Comparison of ENCODE assay signal across 19 cellular contexts in genomic region chr4:99845179-99845578, GRCh38. TPM values are rescaled to one million over a fixed set of nuclear protein-coding genes. Genes with fewer than 3 reads are reported as not detected.
DNase-seq lines count a peak whose midpoint lies in the region; FAIRE-seq and TF ChIP-seq lines count a peak whose summit lies in the region.
"Had no signal": no experiment of that assay in that cellular context is flagged by ENCODE, and none has a peak within 500 bp of the region (broad histone marks: within the 10 kb centered on the region; RNA-seq: fewer than 3 reads in every experiment).

No MANE protein-coding gene starts in this region.

- no peak overlapping the region for H3K9ac ChIP-seq in neuronal stem cell (ENCODE audit: low read depth, low read length, poor library complexity)
- H3K9ac ChIP-seq: BLaER1 treated with 17β-estradiol and CSF1 and Interleukin-3, amounts not matched to agents 10 nM and 100 nM had no signal

- no peak overlapping the region for H2AK5ac ChIP-seq in neuronal stem cell (ENCODE audit: low read depth, low read length)

- H3K4me1 Mint-ChIP-seq in activated CD4-positive, alpha-beta T cell treated with anti-CD3 and anti-CD28 coated beads, Interleukin-2, amount 10 ng/mL, durations not matched to agents 24 days and 14 days = peaks cover 65% of the 10 kb centered on the region
- peaks cover 78% of the 10 kb centered on the region for H3K4me1 Mint-ChIP-seq in activated T-helper 1 cell treated with anti-CD3 and anti-CD28 coated beads, Interleukin-12 subunit alpha, Interleukin-12 subunit beta, Interleukin-2, Interleukin-4 antibody, amounts not matched to agents 30 ng/mL and 10 ng/mL and 1 ng/mL, durations not matched to agents 14 hours and 24 hours and 36 hours (ENCODE audit: low read depth)

- no peak for TF ChIP-seq CTCF in ascending aorta (IDR thresholded peaks at IDR 0.05)

- no peak overlapping the region for H2BK15ac ChIP-seq in neuronal stem cell (ENCODE audit: low read length)

- no peak overlapping the region for H2BK5ac ChIP-seq in neuronal stem cell (ENCODE audit: low read length)

- H3K79me1 ChIP-seq in neuronal stem cell (ENCODE audit: low read depth, low read length) = no peaks in the 10 kb centered on the region

- H3K4me3 ChIP-seq in neuronal stem cell (ENCODE audit: low read length in 2 of 2) = no peak overlapping the region
- no peak overlapping the region for H3K4me3 ChIP-seq in ascending aorta
- H3K4me3 ChIP-seq: A549; BLaER1 treated with 17β-estradiol and CSF1 and Interleukin-3, amounts not matched to agents 10 nM and 100 nM; tibial artery had no signal

- H3K18ac ChIP-seq in neuronal stem cell (ENCODE audit: low read length) = no peak overlapping the region

- peaks cover 2 to 10% of the 10 kb centered on the region in 2 donors for H3K4me1 ChIP-seq in neuronal stem cell (ENCODE audit: control insufficient read depth in 2 of 2, insufficient read depth in 1 of 2, low read depth in 1 of 2, low read length in 2 of 2)
- H3K4me1 ChIP-seq in ascending aorta = peaks cover 0 to 3% of the 10 kb centered on the region in 2 donors
- H3K4me1 ChIP-seq: A549 had no signal

- H3K27me3 ChIP-seq in neuronal stem cell (ENCODE audit: control insufficient read depth in 3 of 3, insufficient read depth in 3 of 3, low read depth in 1 of 3, low read length in 3 of 3) (no peaks in the 10 kb centered on the region), ascending aorta (no peaks in the 10 kb centered on the region)
- H3K27me3 ChIP-seq: BLaER1 treated with 17β-estradiol and CSF1 and Interleukin-3, amounts not matched to agents 10 nM and 100 nM; brain microvascular endothelial cell; tibial artery had no signal

- H3K9me3 ChIP-seq in neuronal stem cell (replicated peaks in 1 of 2; ENCODE audit: control insufficient read depth in 2 of 2, insufficient read depth in 1 of 2, low read depth in 1 of 2, low read length in 2 of 2) (no peaks in the 10 kb centered on the region), ascending aorta (no peaks in the 10 kb centered on the region)
- H3K9me3 ChIP-seq: A549, tibial artery had no signal

- peaks cover 52% of the 10 kb centered on the region for H3K36me3 Mint-ChIP-seq in activated CD4-positive, alpha-beta T cell treated with anti-CD3 and anti-CD28 coated beads, Interleukin-2, amount 10 ng/mL, durations not matched to agents 24 days and 14 days (ENCODE audit: low read depth)
- peaks cover 38% of the 10 kb centered on the region for H3K36me3 Mint-ChIP-seq in activated T-helper 1 cell treated with anti-CD3 and anti-CD28 coated beads, Interleukin-12 subunit alpha, Interleukin-12 subunit beta, Interleukin-2, Interleukin-4 antibody, amounts not matched to agents 30 ng/mL and 10 ng/mL and 1 ng/mL, durations not matched to agents 14 hours and 24 hours and 36 hours (ENCODE audit: low read depth)

- no peak overlapping the region for H3K4me2 ChIP-seq in neuronal stem cell (ENCODE audit: insufficient read depth, low read length, poor library complexity, severe bottlenecking)
- H3K4me2 ChIP-seq: A549 had no signal

- peak overlapping the region; percentile 51 for H2AFZ ChIP-seq in neuronal stem cell (ENCODE audit: low read length)

- DNase-seq in activated CD4-positive, alpha-beta T cell treated with anti-CD3 and anti-CD28 coated beads, Interleukin-2, amount 10 ng/mL, durations not matched to agents 24 days and 14 days = peak; percentile 57
- no peak for DNase-seq in activated CD4-positive, alpha-beta T cell treated with anti-CD3 and anti-CD28 coated beads, Interleukin-2, amount 50 U/mL, for 1 hour
- DNase-seq in GM18507 (ENCODE audit: extremely low spot score, insufficient read length, low read depth) (no peak), neuronal stem cell (ENCODE audit: low spot score) (no peak), NK-92 (lab: John Stamatoyannopoulos, UW; ENCODE audit: unreplicated experiment) (no peak), ascending aorta (ENCODE audit: low spot score in 2 of 2) (no peak), pons (ENCODE audit: low spot score) (no peak)
- DNase-seq in activated T-helper 1 cell treated with anti-CD3 and anti-CD28 coated beads, Interleukin-12 subunit alpha, Interleukin-12 subunit beta, Interleukin-2, Interleukin-4 antibody, amounts not matched to agents 30 ng/mL and 10 ng/mL and 1 ng/mL, durations not matched to agents 14 hours and 24 hours and 36 hours (ENCODE audit: low spot score) = no peak
- DNase-seq: activated gamma-delta T cell treated with Interleukin-2 at 50 U/mL for 16 hours, brain microvascular endothelial cell, DMS53, H7, NCI-H1436, NCI-H774, tibial artery had no signal

- no peak overlapping the region for H2BK120ac ChIP-seq in neuronal stem cell (ENCODE audit: low read depth, low read length)

- H3K4ac ChIP-seq in neuronal stem cell (ENCODE audit: low read length) = no peak overlapping the region

- H3K27ac ChIP-seq in neuronal stem cell (replicated peaks; ENCODE audit: low read length) = no peak overlapping the region
- no peak overlapping the region for H3K27ac ChIP-seq in ascending aorta
- H3K27ac ChIP-seq: A549; BLaER1 treated with 17β-estradiol and CSF1 and Interleukin-3, amounts not matched to agents 10 nM and 100 nM; brain microvascular endothelial cell; tibial artery had no signal

- peak overlapping the region; percentile 21 for H3K4me3 Mint-ChIP-seq in activated CD4-positive, alpha-beta T cell treated with anti-CD3 and anti-CD28 coated beads, Interleukin-2, amount 10 ng/mL, durations not matched to agents 24 days and 14 days
- peak overlapping the region; percentile 61 for H3K4me3 Mint-ChIP-seq in activated T-helper 1 cell treated with anti-CD3 and anti-CD28 coated beads, Interleukin-12 subunit alpha, Interleukin-12 subunit beta, Interleukin-2, Interleukin-4 antibody, amounts not matched to agents 30 ng/mL and 10 ng/mL and 1 ng/mL, durations not matched to agents 14 hours and 24 hours and 36 hours

- H2BK12ac ChIP-seq in neuronal stem cell (ENCODE audit: low read length) = no peak overlapping the region

- H3K27me3 Mint-ChIP-seq in activated CD4-positive, alpha-beta T cell treated with anti-CD3 and anti-CD28 coated beads, Interleukin-2, amount 10 ng/mL, durations not matched to agents 24 days and 14 days = no peaks in the 10 kb centered on the region
- H3K27me3 Mint-ChIP-seq in activated T-helper 1 cell treated with anti-CD3 and anti-CD28 coated beads, Interleukin-12 subunit alpha, Interleukin-12 subunit beta, Interleukin-2, Interleukin-4 antibody, amounts not matched to agents 30 ng/mL and 10 ng/mL and 1 ng/mL, durations not matched to agents 14 hours and 24 hours and 36 hours (ENCODE audit: insufficient read depth) = no peaks in the 10 kb centered on the region

- H3K14ac ChIP-seq in neuronal stem cell (ENCODE audit: low read length) = no peak overlapping the region

- H3K23ac ChIP-seq in neuronal stem cell (ENCODE audit: low read depth, low read length, poor library complexity) = no peak overlapping the region

- peaks cover 3% of the 10 kb centered on the region for H3K9me3 Mint-ChIP-seq in activated CD4-positive, alpha-beta T cell treated with anti-CD3 and anti-CD28 coated beads, Interleukin-2, amount 10 ng/mL, durations not matched to agents 24 days and 14 days
- H3K9me3 Mint-ChIP-seq in activated T-helper 1 cell treated with anti-CD3 and anti-CD28 coated beads, Interleukin-12 subunit alpha, Interleukin-12 subunit beta, Interleukin-2, Interleukin-4 antibody, amounts not matched to agents 30 ng/mL and 10 ng/mL and 1 ng/mL, durations not matched to agents 14 hours and 24 hours and 36 hours = no peaks in the 10 kb centered on the region

- peak overlapping the region; percentile 86 for H3K27ac Mint-ChIP-seq in activated CD4-positive, alpha-beta T cell treated with anti-CD3 and anti-CD28 coated beads, Interleukin-2, amount 10 ng/mL, durations not matched to agents 24 days and 14 days
- peak overlapping the region; percentile 87 for H3K27ac Mint-ChIP-seq in activated T-helper 1 cell treated with anti-CD3 and anti-CD28 coated beads, Interleukin-12 subunit alpha, Interleukin-12 subunit beta, Interleukin-2, Interleukin-4 antibody, amounts not matched to agents 30 ng/mL and 10 ng/mL and 1 ng/mL, durations not matched to agents 14 hours and 24 hours and 36 hours

- H3K36me3 ChIP-seq in neuronal stem cell (replicated peaks in 1 of 2; ENCODE audit: control insufficient read depth in 2 of 2, insufficient read depth in 2 of 2, low read length in 2 of 2) (no peaks in the 10 kb centered on the region), ascending aorta (no peaks in the 10 kb centered on the region)
- H3K36me3 ChIP-seq: brain microvascular endothelial cell, tibial artery had no signal

- intact Hi-C loops in activated CD4-positive, alpha-beta T cell treated with anti-CD3 and anti-CD28 coated beads, Interleukin-2, amount 10 ng/mL, durations not matched to agents 24 days and 14 days (cut with micrococcal nuclease) = loop anchor here (5.0 to 10.0 kb wide), 6 partner anchors 338 to 1360 kb away; no protein-coding TSS in a partner anchor
- intact Hi-C loops in activated T-helper 1 cell treated with anti-CD3 and anti-CD28 coated beads, Interleukin-12 subunit alpha, Interleukin-12 subunit beta, Interleukin-2, Interleukin-4 antibody, amounts not matched to agents 30 ng/mL and 10 ng/mL and 1 ng/mL, durations not matched to agents 14 hours and 24 hours and 36 hours (cut with micrococcal nuclease) = loop anchor here (5.0 kb wide), 3 partner anchors 913 to 1243 kb away; no protein-coding TSS in a partner anchor
- intact Hi-C loops in ascending aorta (cut with DNase I) = no loop called here

- H4K8ac ChIP-seq in neuronal stem cell (ENCODE audit: low read depth, low read length) = no peak overlapping the region

- WGBS in neuronal stem cell (ENCODE audit: extremely low coverage in 2 of 2, insufficient read length in 2 of 2, insufficient replicate concordance in 1 of 2), 2 donors = no CpG with 5 or more reads among the region's 1 CpG

- H4K91ac ChIP-seq in neuronal stem cell (ENCODE audit: low read depth, low read length, poor library complexity) = no peak overlapping the region

- FAIRE-seq in GM18507 (lab: Jason Lieb, UNC) = peak; percentile 41
- FAIRE-seq: A549 had no signal

RNA-seq across cellular contexts. Expression of gene DAPP1, which starts 28.6 kb away (rescaled TPM):
- total RNA-seq in activated CD4-positive, alpha-beta T cell treated with anti-CD3 and anti-CD28 coated beads, Interleukin-2, amount 10 ng/mL, durations not matched to agents 24 days and 14 days = 28.4 and 29.5 TPM in 2 replicates
- total RNA-seq in activated T-helper 1 cell treated with anti-CD3 and anti-CD28 coated beads, Interleukin-12 subunit alpha, Interleukin-12 subunit beta, Interleukin-2, Interleukin-4 antibody, amounts not matched to agents 30 ng/mL and 10 ng/mL and 1 ng/mL, durations not matched to agents 14 hours and 24 hours and 36 hours = 38.8 and 40.2 TPM in 2 replicates
- not detected for polyA plus RNA-seq in neuronal stem cell (2013, experiment 1 of 2)
- not detected for polyA plus RNA-seq in neuronal stem cell (2013, experiment 2 of 2)
- total RNA-seq in ascending aorta = not detected
- total RNA-seq: fibroblast of villous mesenchyme, H7 had no signal
- polyA plus RNA-seq: neural cell had no signal

RNA-seq across cellular contexts. Expression of gene LAMTOR3, which starts 49.0 kb away (rescaled TPM):
- total RNA-seq in activated CD4-positive, alpha-beta T cell treated with anti-CD3 and anti-CD28 coated beads, Interleukin-2, amount 10 ng/mL, durations not matched to agents 24 days and 14 days = 28.0 and 32.8 TPM in 2 replicates
- 28.6 and 29.7 TPM in 2 replicates for total RNA-seq in activated T-helper 1 cell treated with anti-CD3 and anti-CD28 coated beads, Interleukin-12 subunit alpha, Interleukin-12 subunit beta, Interleukin-2, Interleukin-4 antibody, amounts not matched to agents 30 ng/mL and 10 ng/mL and 1 ng/mL, durations not matched to agents 14 hours and 24 hours and 36 hours
- 40.7 TPM for polyA plus RNA-seq in neuronal stem cell (2013, experiment 1 of 2)
- 42.2 TPM for polyA plus RNA-seq in neuronal stem cell (2013, experiment 2 of 2)
- total RNA-seq in ascending aorta = 9.6 TPM

Comparison
In these comparisons a context has a peak if more than half of its experiments do, and no peak if none do; other contexts are left out.
1. RNA of gene DAPP1, which starts 28.6 kb away (total RNA-seq): 38.8 to 40.2 TPM in activated T-helper 1 cell treated with anti-CD3 and anti-CD28 coated beads, Interleukin-12 subunit alpha, Interleukin-12 subunit beta, Interleukin-2, Interleukin-4 antibody, amounts not matched to agents 30 ng/mL and 10 ng/mL and 1 ng/mL, durations not matched to agents 14 hours and 24 hours and 36 hours and 28.4 to 29.5 TPM in activated CD4-positive, alpha-beta T cell treated with anti-CD3 and anti-CD28 coated beads, Interleukin-2, amount 10 ng/mL, durations not matched to agents 24 days and 14 days; not detected in ascending aorta (single experiment); every median in the first group is over 10 times any median in the second.